ENCODE assay signal across 17 cellular contexts in the genomic region with DNA sequence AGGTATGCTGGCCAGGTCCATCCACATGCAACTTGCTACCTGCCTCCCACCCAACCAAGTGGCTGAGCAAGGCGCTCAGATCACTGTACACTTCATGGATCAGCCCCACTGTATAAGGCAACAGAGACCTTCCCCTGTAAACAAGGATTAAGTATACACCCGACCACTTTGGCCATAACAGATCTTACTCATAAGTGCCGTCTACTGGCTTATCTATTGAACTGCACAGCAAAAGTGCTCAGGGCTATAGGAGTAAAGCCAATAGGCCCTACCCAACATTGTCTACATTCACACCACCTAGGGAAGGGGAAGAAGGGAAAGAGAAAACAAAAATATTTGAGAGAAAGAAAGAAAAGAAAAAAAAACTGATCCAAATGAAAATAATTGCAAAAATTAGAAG.
DNase-seq lines count a peak whose midpoint lies in the region; ATAC-seq and TF ChIP-seq lines count a peak whose summit lies in the region.
"Had no signal": no experiment of that assay in that cellular context is flagged by ENCODE, and none has a peak within 500 bp of the region (broad histone marks: within the 10 kb centered on the region; RNA-seq: fewer than 3 reads in every experiment).

No MANE protein-coding gene starts in this region.

- H3K4me3 Mint-ChIP-seq in H9 (no peak overlapping the region), endothelial cell (ENCODE audit: unreplicated experiment) (no peak overlapping the region)
- H3K4me3 Mint-ChIP-seq: CD8-positive, alpha-beta memory T cell; T-helper 1 cell treated with Interleukin-12 subunit alpha and Interleukin-12 subunit beta and Interleukin-4 antibody, amounts not matched to agents 30 μg/mL and 1 μg/mL, for 36 hours had no signal

- no peak overlapping the region for H3T11ph ChIP-seq in H9 (ENCODE audit: low read length)

- H3K36me3 Mint-ChIP-seq in H9 (ENCODE audit: insufficient read depth in 1 of 3, low read depth in 3 of 3) (peaks cover 0 to 7% (median under 1%) of the 10 kb centered on the region in 3 experiments; a peak in 3 of 7 replicates), endothelial cell (ENCODE audit: low read depth, unreplicated experiment) (no peaks in the 10 kb centered on the region)
- H3K36me3 Mint-ChIP-seq: CD8-positive, alpha-beta memory T cell had no signal

- H4K5ac ChIP-seq in H9 (ENCODE audit: insufficient read length, low read depth, low read length), result no peak overlapping the region

- intact Hi-C loops in PC-3 (cut with micrococcal nuclease) (no loop called here), thyroid gland (cut with DNase I) (no loop called here)

- H3K18ac ChIP-seq in H9 (ENCODE audit: insufficient read length, low read depth, low read length), result no peak overlapping the region
- H3K18ac ChIP-seq in mesenchymal stem cell (ENCODE audit: low read depth in 1 of 2, low read length in 2 of 2), result no peak overlapping the region

- H4K20me1 ChIP-seq in H9 (ENCODE audit: control insufficient read depth, insufficient read depth, insufficient read length), result no peaks in the 10 kb centered on the region
- H4K20me1 ChIP-seq in PC-3 (ENCODE audit: low read length), result no peaks in the 10 kb centered on the region

- H3K23ac ChIP-seq in H9 (ENCODE audit: insufficient read length, low read depth, low read length) (no peak overlapping the region), mesenchymal stem cell (ENCODE audit: low read length in 2 of 2) (no peak overlapping the region)

- H3K27me3 Mint-ChIP-seq in H9 (ENCODE audit: low read depth) (no peaks in the 10 kb centered on the region), endothelial cell (ENCODE audit: unreplicated experiment) (peaks cover 3% of the 10 kb centered on the region)
- H3K27me3 Mint-ChIP-seq: CD8-positive, alpha-beta memory T cell had no signal

- no peak overlapping the region for H2BK20ac ChIP-seq in H9 (ENCODE audit: low read depth, low read length, poor library complexity, severe bottlenecking)

- CTCF ChIA-PET in PC-3 (lab: Charles Lee), result no interaction called here

- no peak overlapping the region for H3K14ac ChIP-seq in H9 (ENCODE audit: insufficient read depth, low read length)
- no peak overlapping the region for H3K14ac ChIP-seq in mesenchymal stem cell (ENCODE audit: low read length in 2 of 2)

- no peaks in the 10 kb centered on the region for H3K79me2 ChIP-seq in H9 (ENCODE audit: insufficient read depth, low read length)
- no peaks in the 10 kb centered on the region for H3K79me2 ChIP-seq in PC-3 (ENCODE audit: low read length)

- H3K4me1 ChIP-seq in H9 (ENCODE audit: insufficient read depth, low read length), result no peaks in the 10 kb centered on the region
- no peaks in the 10 kb centered on the region for H3K4me1 ChIP-seq in PC-3 (ENCODE audit: insufficient read depth, low read length)
- no peaks in the 10 kb centered on the region for H3K4me1 ChIP-seq in mesenchymal stem cell (ENCODE audit: control insufficient read depth, insufficient read depth, low read depth, low read length)
- no peaks in the 10 kb centered on the region for H3K4me1 ChIP-seq in thyroid gland

- H3K36me3 ChIP-seq in PC-3 (ENCODE audit: low read depth, low read length), result no peaks in the 10 kb centered on the region
- no peaks in the 10 kb centered on the region for H3K36me3 ChIP-seq in mesenchymal stem cell (ENCODE audit: control insufficient read depth in 1 of 2, insufficient read depth in 2 of 2, low read depth in 1 of 2, low read length in 2 of 2)
- no peaks in the 10 kb centered on the region for H3K36me3 ChIP-seq in thyroid gland

- WGBS in H9 (ENCODE audit: extremely low coverage, insufficient read length, low lambda C conversion rate), result no CpG with 5 or more reads among the region's 3 CpGs
- WGBS in mesenchymal stem cell, result 27% methylated on average over 1 of the region's 3 CpGs
- WGBS in thyroid gland, 2 donors, result 79 to 81% methylated on average over 3 of the region's 3 CpGs

- no peaks in the 10 kb centered on the region for H3K9me2 ChIP-seq in PC-3 (replicated peaks; ENCODE audit: low read length)

- H3K9me3 ChIP-seq in H9 (ENCODE audit: control insufficient read depth, low read depth, low read length), result peaks cover 14% of the 10 kb centered on the region
- H3K9me3 ChIP-seq in PC-3 (ENCODE audit: low read length), result 0 out of 2 replicates have a peak, but pooled peaks cover 7% of the 10 kb centered on the region
- peaks cover 55% of the 10 kb centered on the region for H3K9me3 ChIP-seq in mesenchymal stem cell (ENCODE audit: control insufficient read depth, low read length)
- no peaks in the 10 kb centered on the region for H3K9me3 ChIP-seq in thyroid gland

- H4K8ac ChIP-seq in H9 (replicated peaks; ENCODE audit: insufficient read length, low read depth, low read length), result no peak overlapping the region
- H4K8ac ChIP-seq in mesenchymal stem cell (ENCODE audit: low read length), result no peak overlapping the region

- no peak for TF ChIP-seq POLR2A in thyroid gland (IDR thresholded peaks at IDR 0.05)

- no peak overlapping the region for H4K91ac ChIP-seq in H9 (ENCODE audit: insufficient read length, low read depth, low read length)
- H4K91ac ChIP-seq in mesenchymal stem cell (ENCODE audit: low read length), result peak overlapping the region; percentile 25

- H3K56ac ChIP-seq in H9 (ENCODE audit: insufficient read length, low read depth, low read length), result no peak overlapping the region

- H3K27ac ChIP-seq in H9 (ENCODE audit: insufficient read length, low read depth, low read length) (no peak overlapping the region), PC-3 (ENCODE audit: low read length) (no peak overlapping the region), mesenchymal stem cell (ENCODE audit: low read length, poor library complexity, severe bottlenecking) (no peak overlapping the region), thyroid gland (no peak overlapping the region)

- no peaks in the 10 kb centered on the region for H3K23me2 ChIP-seq in H9 (ENCODE audit: insufficient read length, low read depth, low read length, poor library complexity, severe bottlenecking)

- no peak overlapping the region for H3K4me2 ChIP-seq in H9 (ENCODE audit: insufficient read depth, insufficient read length, low read length)
- H3K4me2 ChIP-seq in PC-3 (ENCODE audit: low read length), result no peak overlapping the region
- no peak overlapping the region for H3K4me2 ChIP-seq in mesenchymal stem cell (ENCODE audit: low read length, poor library complexity, severe bottlenecking)

- no peak for ATAC-seq in PC-3

- BruUV-seq in PC-3 (replicated peaks; lab: Mats Ljungman, UMichigan), result no TSS peak

- H3K79me1 ChIP-seq in H9 (ENCODE audit: insufficient read depth, low read depth, low read length, poor library complexity, severe bottlenecking) (no peaks in the 10 kb centered on the region), mesenchymal stem cell (replicated peaks; ENCODE audit: low read length, poor library complexity, severe bottlenecking) (no peaks in the 10 kb centered on the region)

- H3K9ac ChIP-seq in H9 (ENCODE audit: extremely low read depth, insufficient read length, low read length) (no peak overlapping the region), PC-3 (ENCODE audit: low read length) (no peak overlapping the region), mesenchymal stem cell (ENCODE audit: low read length) (no peak overlapping the region)

- H2BK5ac ChIP-seq in H9 (ENCODE audit: insufficient read length, low read length) (no peak overlapping the region), mesenchymal stem cell (ENCODE audit: low read depth, low read length, poor library complexity, severe bottlenecking) (no peak overlapping the region)

- H3K27ac Mint-ChIP-seq in H9, result no peak overlapping the region
- no peak overlapping the region for H3K27ac Mint-ChIP-seq in endothelial cell (ENCODE audit: unreplicated experiment)
- H3K27ac Mint-ChIP-seq: CD8-positive, alpha-beta memory T cell; T-helper 1 cell treated with Interleukin-12 subunit alpha and Interleukin-12 subunit beta and Interleukin-4 antibody, amounts not matched to agents 30 μg/mL and 1 μg/mL, for 36 hours had no signal

- no peaks in the 10 kb centered on the region for H3K27me3 ChIP-seq in H9 (ENCODE audit: insufficient read depth, low read length)
- no peaks in the 10 kb centered on the region for H3K27me3 ChIP-seq in PC-3 (ENCODE audit: low read length)
- no peaks in the 10 kb centered on the region for H3K27me3 ChIP-seq in mesenchymal stem cell (ENCODE audit: control insufficient read depth in 1 of 2, insufficient read depth in 1 of 2, low read length in 2 of 2)
- no peaks in the 10 kb centered on the region for H3K27me3 ChIP-seq in thyroid gland

- H2BK120ac ChIP-seq in H9 (ENCODE audit: low read depth, low read length, poor library complexity, severe bottlenecking) (no peak overlapping the region), mesenchymal stem cell (ENCODE audit: low read depth, low read length) (no peak overlapping the region)

- no peak overlapping the region for H3K4ac ChIP-seq in H9 (ENCODE audit: low read depth, low read length)
- no peak overlapping the region for H3K4ac ChIP-seq in mesenchymal stem cell (ENCODE audit: low read depth in 1 of 2, low read length in 2 of 2)

- H3K9me3 Mint-ChIP-seq in H9 (peaks cover 16 to 27% of the 10 kb centered on the region in 2 experiments; a peak in 4 of 5 replicates), endothelial cell (ENCODE audit: unreplicated experiment) (peaks cover 5% of the 10 kb centered on the region)

- no peak for DNase-seq in GM12865 (ENCODE audit: low read depth)
- DNase-seq in H9, result no peak
- peak; percentile 3 for DNase-seq in PC-3
- no peak for DNase-seq in mesenchymal stem cell
- no peak for DNase-seq in thyroid gland
- no peak for DNase-seq in NCI-H526 treated with DMSO at 0.1 percent for 48 hours (lab: John Stamatoyannopoulos, UW)
- DNase-seq in endothelial cell (ENCODE audit: low spot score), result no peak
- DNase-seq: CD8-positive, alpha-beta memory T cell; DMS153; GOT3; KBM-7; NCI-H1105; NCI-H187 treated with DMSO at 0.1 percent for 48 hours; NCI-H2171 treated with DMSO at 0.1 percent for 48 hours; NK-92 treated with Interleukin-12 subunit alpha and Interleukin-12 subunit beta, amount 100 ng/mL, for 24 hours; SHP77 treated with DMSO at 0.1 percent for 48 hours had no signal

- H2BK15ac ChIP-seq in H9 (ENCODE audit: low read depth, low read length) (no peak overlapping the region), mesenchymal stem cell (ENCODE audit: low read depth, poor library complexity, severe bottlenecking) (no peak overlapping the region)

- POLR2A ChIA-PET in PC-3 (lab: Charles Lee; ENCODE audit: unreplicated experiment), result no interaction called here

- no peaks in the 10 kb centered on the region for H3F3A ChIP-seq in PC-3 (ENCODE audit: low read length, unreplicated experiment)

- TF ChIP-seq CTCF in GM12865 (IDR thresholded peaks at IDR 0.05; ENCODE audit: insufficient read depth, low read depth, low read length, missing control alignments) (peak; percentile 1), H9 (conservative IDR thresholded peaks at IDR 0.05) (peak; percentile 57), PC-3 (conservative IDR thresholded peaks at IDR 0.05; ENCODE audit: low read depth, low read length) (peak; percentile 36; the same call in 1 of the 2 replicates), thyroid gland (IDR thresholded peaks at IDR 0.05) (no peak), endothelial cell (IDR thresholded peaks at IDR 0.05; ENCODE audit: unreplicated experiment) (no peak)

- no peak overlapping the region for H3K4me3 ChIP-seq in GM12865 (ENCODE audit: low read depth, low read length)
- H3K4me3 ChIP-seq in PC-3 (ENCODE audit: low read length), result no peak overlapping the region
- H3K4me3 ChIP-seq in mesenchymal stem cell (ENCODE audit: insufficient read depth in 1 of 2, low read depth in 1 of 2, low read length in 2 of 2), result no peak overlapping the region
- no peak overlapping the region for H3K4me3 ChIP-seq in thyroid gland (replicated peaks in 1 of 3)

- H2AK5ac ChIP-seq in H9 (ENCODE audit: insufficient read length, low read length), result no peak overlapping the region
- H2AK5ac ChIP-seq in mesenchymal stem cell (ENCODE audit: low read length, severe bottlenecking), result no peak overlapping the region

- H2BK12ac ChIP-seq in H9 (ENCODE audit: insufficient read length, low read depth, low read length) (no peak overlapping the region), mesenchymal stem cell (ENCODE audit: low read length in 2 of 2) (no peak overlapping the region)

- H3K4me1 Mint-ChIP-seq in H9 (no peaks in the 10 kb centered on the region), endothelial cell (ENCODE audit: unreplicated experiment) (no peaks in the 10 kb centered on the region)
- H3K4me1 Mint-ChIP-seq: CD8-positive, alpha-beta memory T cell had no signal

- H2AFZ ChIP-seq in H9 (ENCODE audit: low read length) (no peak overlapping the region), PC-3 (ENCODE audit: low read length) (no peak overlapping the region), mesenchymal stem cell (ENCODE audit: low read depth, low read length) (no peak overlapping the region)

Comparison
In these comparisons a context has a peak if more than half of its experiments do, and no peak if none do; other contexts are left out.
1. CTCF ChIP-seq: peak in GM12865 (single experiment), H9 (single experiment) and PC-3 (single experiment); none in thyroid gland (0 of 6) and endothelial cell (single experiment).